Comparison of ENCODE assay signal across 23 cellular contexts in genomic region chr10:76160758-76161555, GRCh38.
"Had no signal": no experiment of that assay in that cellular context is flagged by ENCODE, and none has a peak within 500 bp of the region (broad histone marks: within the 10 kb centered on the region; RNA-seq: fewer than 3 reads in every experiment).

No MANE protein-coding gene starts in this region.

- ATAC-seq: activated CD8-positive, alpha-beta memory T cell treated with anti-CD3 and anti-CD28 coated beads, Interleukin-2, amount 10 ng/mL, durations not matched to agents 7 days and 5 days; activated naive CD8-positive, alpha-beta T cell treated with anti-CD3 and anti-CD28 coated beads, Interleukin-2, amount 50 U/mL, for 24 hours; esophagus mucosa; foreskin keratinocyte; naive thymus-derived CD4-positive, alpha-beta T cell; stimulated activated memory B cell treated with anti-CD40 and anti-IgM and Interleukin-4, amounts not matched to agents 10 μg/mL and 1 μg/mL and 100 μg/mL, for 72 hours; WTC11 had no signal

- H3K27me3 Mint-ChIP-seq: activated CD4-positive, alpha-beta memory T cell treated with anti-CD3 and anti-CD28 coated beads for 36 hours; activated CD8-positive, alpha-beta memory T cell treated with anti-CD3 and anti-CD28 coated beads, Interleukin-2, amount 10 ng/mL, durations not matched to agents 7 days and 5 days; activated naive CD8-positive, alpha-beta T cell treated with anti-CD3 and anti-CD28 coated beads, Interleukin-2, amount 50 U/mL, for 24 hours; stimulated activated memory B cell treated with anti-CD40 and anti-IgM and Interleukin-4, amounts not matched to agents 10 μg/mL and 1 μg/mL and 100 μg/mL, for 72 hours had no signal

- H3K4me1 ChIP-seq: foreskin keratinocyte, sigmoid colon, spleen, testis had no signal

- H3K9ac ChIP-seq: SK-N-SH had no signal

- H3K4me2 ChIP-seq: SK-N-SH had no signal

- H3K9me3 ChIP-seq: sigmoid colon, SK-N-SH, testis had no signal

- H3K36me3 ChIP-seq: sigmoid colon, spleen had no signal

- H3K4me3 ChIP-seq: lung, sigmoid colon, spleen, testis had no signal

- H3K27me3 ChIP-seq: sigmoid colon, spleen, testis had no signal

- DNase-seq: activated CD4-positive, alpha-beta memory T cell treated with anti-CD3 and anti-CD28 coated beads for 36 hours; activated CD4-positive, alpha-beta T cell treated with anti-CD3 and anti-CD28 coated beads for 4 hours; activated CD8-positive, alpha-beta memory T cell treated with anti-CD3 and anti-CD28 coated beads, Interleukin-2, amount 10 ng/mL, durations not matched to agents 7 days and 5 days; activated naive CD4-positive, alpha-beta T cell treated with anti-CD3 and anti-CD28 coated beads for 36 hours; activated naive CD8-positive, alpha-beta T cell treated with anti-CD3 and anti-CD28 coated beads, Interleukin-2, amount 50 U/mL, for 24 hours; activated T-cell treated with anti-CD3 and anti-CD28 coated beads, Interleukin-2, amount 50 U/mL, for 1 hour; effector CD8-positive, alpha-beta T cell; foreskin keratinocyte; hippocampal formation; islet precursor cell; naive thymus-derived CD4-positive, alpha-beta T cell; sigmoid colon; SK-N-SH; spleen; stimulated activated CD4-positive, alpha-beta T cell treated with anti-CD3 and anti-CD28 coated beads, Interleukin-4, amount 100 ng/mL, for 4 hours; testis had no signal

- H3K27ac ChIP-seq: foreskin keratinocyte, sigmoid colon, spleen, testis had no signal

- H3K27ac Mint-ChIP-seq: activated CD4-positive, alpha-beta memory T cell treated with anti-CD3 and anti-CD28 coated beads for 36 hours; activated CD8-positive, alpha-beta memory T cell treated with anti-CD3 and anti-CD28 coated beads, Interleukin-2, amount 10 ng/mL, durations not matched to agents 7 days and 5 days; activated naive CD4-positive, alpha-beta T cell treated with anti-CD3 and anti-CD28 coated beads for 36 hours; activated naive CD8-positive, alpha-beta T cell treated with anti-CD3 and anti-CD28 coated beads, Interleukin-2, amount 50 U/mL, for 24 hours; activated T-helper 2 cell treated with anti-CD3 and anti-CD28 coated beads, Interferon-gamma antibody, Interleukin-2, Interleukin-4, amounts not matched to agents 10 μg/mL and 5 μg/mL and 100 μg/mL, durations not matched to agents 14 hours and 24 hours and 36 hours; naive thymus-derived CD4-positive, alpha-beta T cell; stimulated activated memory B cell treated with anti-CD40 and anti-IgM and Interleukin-4, amounts not matched to agents 10 μg/mL and 1 μg/mL and 100 μg/mL, for 72 hours; T-helper 2 cell treated with Interferon-gamma antibody and Interleukin-4, amounts not matched to agents 5 μg/mL and 100 μg/mL, for 36 hours; type B pancreatic cell; WTC11 had no signal

- H3K4me3 Mint-ChIP-seq: activated CD4-positive, alpha-beta memory T cell treated with anti-CD3 and anti-CD28 coated beads for 36 hours; activated CD8-positive, alpha-beta memory T cell treated with anti-CD3 and anti-CD28 coated beads, Interleukin-2, amount 10 ng/mL, durations not matched to agents 7 days and 5 days; activated naive CD4-positive, alpha-beta T cell treated with anti-CD3 and anti-CD28 coated beads for 36 hours; activated naive CD8-positive, alpha-beta T cell treated with anti-CD3 and anti-CD28 coated beads, Interleukin-2, amount 50 U/mL, for 24 hours; naive thymus-derived CD4-positive, alpha-beta T cell; stimulated activated memory B cell treated with anti-CD40 and anti-IgM and Interleukin-4, amounts not matched to agents 10 μg/mL and 1 μg/mL and 100 μg/mL, for 72 hours; T-helper 2 cell treated with Interferon-gamma antibody and Interleukin-4, amounts not matched to agents 5 μg/mL and 100 μg/mL, for 36 hours; type B pancreatic cell; WTC11 had no signal

- H3K4me1 Mint-ChIP-seq: activated CD8-positive, alpha-beta memory T cell treated with anti-CD3 and anti-CD28 coated beads, Interleukin-2, amount 10 ng/mL, durations not matched to agents 7 days and 5 days; activated naive CD8-positive, alpha-beta T cell treated with anti-CD3 and anti-CD28 coated beads, Interleukin-2, amount 50 U/mL, for 24 hours; naive thymus-derived CD4-positive, alpha-beta T cell; stimulated activated memory B cell treated with anti-CD40 and anti-IgM and Interleukin-4, amounts not matched to agents 10 μg/mL and 1 μg/mL and 100 μg/mL, for 72 hours had no signal

- H3K36me3 Mint-ChIP-seq: activated CD4-positive, alpha-beta memory T cell treated with anti-CD3 and anti-CD28 coated beads for 36 hours; activated CD8-positive, alpha-beta memory T cell treated with anti-CD3 and anti-CD28 coated beads, Interleukin-2, amount 10 ng/mL, durations not matched to agents 7 days and 5 days; naive thymus-derived CD4-positive, alpha-beta T cell; stimulated activated memory B cell treated with anti-CD40 and anti-IgM and Interleukin-4, amounts not matched to agents 10 μg/mL and 1 μg/mL and 100 μg/mL, for 72 hours; type B pancreatic cell; WTC11 had no signal
